ENCODE assay signal across 8 cellular contexts in genomic region chr4:174521800-174522182, GRCh38. TPM values are rescaled to one million over a fixed set of nuclear protein-coding genes. Genes with fewer than 3 reads are reported as not detected.
DNase-seq lines count a peak whose midpoint lies in the region; ATAC-seq, FAIRE-seq and TF ChIP-seq lines count a peak whose summit lies in the region.

No MANE protein-coding gene starts in this region.

- TF ChIP-seq CTCF in heart left ventricle (IDR thresholded peaks at IDR 0.05): no peak

- H3K9ac ChIP-seq in rectal smooth muscle tissue (ENCODE audit: low read length): peak overlapping the region; percentile 81

- H3K4me3 ChIP-seq in heart left ventricle: peak overlapping the region; percentile 37 to 71 (median 57)
- H3K4me3 ChIP-seq in rectal smooth muscle tissue (ENCODE audit: low read length): peak overlapping the region; percentile 87

- peak; percentile 63 for DNase-seq in DMS53 (lab: John Stamatoyannopoulos, UW)
- DNase-seq in HTR-8/SVneo (ENCODE audit: insufficient read length, low spot score): peak; percentile 9
- DNase-seq in activated T-cell treated with anti-CD3 and anti-CD28 coated beads, Interleukin-2, amount 50 U/mL, for 1 hour: peak; percentile 32
- peak in 1 of 5 donors; percentile 55 for DNase-seq in heart left ventricle
- no peak for DNase-seq in stimulated activated CD4-positive, alpha-beta T cell treated with anti-CD3 and anti-CD28 coated beads, Interleukin-4, amount 100 ng/mL, for 1 hour
- no peak for DNase-seq in H4 (ENCODE audit: low spot score)

- H3K27ac ChIP-seq in heart left ventricle (peak overlapping the region in 1 of 12 donors; percentile 75), rectal smooth muscle tissue (ENCODE audit: low read depth, low read length) (peak overlapping the region; percentile 72)

- FAIRE-seq in HTR-8/SVneo (lab: Jason Lieb, UNC): peak; percentile 13

- WGBS in heart left ventricle, 4 donors: 4 to 9% (median 5%) methylated on average over 12 of the region's 12 CpGs

- ATAC-seq in GM21515 (IDR thresholded peaks at IDR 0.05; ENCODE audit: unreplicated experiment) (peak; percentile 32), heart left ventricle (peak in 3 of 4 donors; percentile 12 to 47 (median 38))

- no peaks in the 10 kb centered on the region for H3K9me3 ChIP-seq in heart left ventricle

- H3K4me1 ChIP-seq in heart left ventricle (peaks cover 0 to 43% (median 7%) of the 10 kb centered on the region in 12 donors), rectal smooth muscle tissue (ENCODE audit: control insufficient read depth, insufficient read depth, low read length) (peaks cover 3% of the 10 kb centered on the region)

- H3K36me3 ChIP-seq in heart left ventricle (no peaks in the 10 kb centered on the region), rectal smooth muscle tissue (ENCODE audit: control insufficient read depth, insufficient read depth, low read length) (no peaks in the 10 kb centered on the region)

- TF ChIP-seq POLR2A in heart left ventricle (IDR thresholded peaks at IDR 0.05): no peak

- intact Hi-C loops in heart left ventricle (cut with DNase I): no loop called here

- peaks cover 0 to 29% (median 0%) of the 10 kb centered on the region in 9 donors for H3K27me3 ChIP-seq in heart left ventricle
- no peaks in the 10 kb centered on the region for H3K27me3 ChIP-seq in rectal smooth muscle tissue (ENCODE audit: control insufficient read depth, insufficient read depth, low read length)

RNA-seq across cellular contexts. Expression of gene HPGD, which starts 0.5 kb away (rescaled TPM):
- 1 to 10 TPM in 4 of 9 donors, under 1 TPM in 5; 0.29 to 4.7 (median 0.91) TPM for total RNA-seq in heart left ventricle
- 1 to 10 TPM in 1 of 2 donors, under 1 TPM in 1; 0.43 to 1.5 TPM for polyA plus RNA-seq in heart left ventricle
- 0.89 TPM in 1 of 2 replicates, not detected in the other for total RNA-seq in H4 (2014; rRNA removed; shearing (Covaris generic))

Comparison
In these comparisons a context has a peak if more than half of its experiments do, and no peak if none do; other contexts are left out.
1. DNase-seq: peak in DMS53 (single experiment), HTR-8/SVneo (single experiment) and activated T-cell treated with anti-CD3 and anti-CD28 coated beads, Interleukin-2, amount 50 U/mL, for 1 hour (single experiment); none in stimulated activated CD4-positive, alpha-beta T cell treated with anti-CD3 and anti-CD28 coated beads, Interleukin-4, amount 100 ng/mL, for 1 hour (single experiment) and H4 (single experiment).